In genomic region chr4:136803430-136803829, GRCh38 we compare ENCODE assay signal across 17 cellular contexts.
DNase-seq lines count a peak whose midpoint lies in the region; ATAC-seq and TF ChIP-seq lines count a peak whose summit lies in the region.
"Had no signal": no experiment of that assay in that cellular context is flagged by ENCODE, and none has a peak within 500 bp of the region (broad histone marks: within the 10 kb centered on the region; RNA-seq: fewer than 3 reads in every experiment).

No MANE protein-coding gene starts in this region.

- no peaks in the 10 kb centered on the region for H3K36me3 ChIP-seq in A673 (ENCODE audit: insufficient read depth, low read length, poor library complexity, severe bottlenecking)
- H3K36me3 ChIP-seq: BLaER1 had no signal

- H2BK5ac ChIP-seq in H9 (ENCODE audit: insufficient read length, low read length) = no peak overlapping the region

- no peak overlapping the region for H3K23ac ChIP-seq in H9 (ENCODE audit: insufficient read length, low read depth, low read length)

- DNase-seq in A673 (ENCODE audit: low spot score) (peak; percentile 13), H9 (no peak), WTC11 (ENCODE audit: low spot score) (no peak), iPS-NIHi11 (ENCODE audit: low spot score) (peak; percentile 15), NCI-H2107 treated with DMSO at 0.1 percent for 48 hours (lab: John Stamatoyannopoulos, UW; ENCODE audit: unreplicated experiment) (no peak)
- DNase-seq in activated naive CD4-positive, alpha-beta T cell treated with Interleukin-2 at 50 U/mL for 16 hours = no peak
- DNase-seq: CD8-positive, alpha-beta T cell; Kasumi-1; MM.1S; NCI-H1092 treated with DMSO at 0.1 percent for 48 hours; NCI-H187 treated with DMSO at 0.1 percent for 48 hours; NCI-H446 had no signal

- H3K79me2 ChIP-seq in H9 (ENCODE audit: insufficient read depth, low read length) = no peaks in the 10 kb centered on the region

- H3K27me3 Mint-ChIP-seq in H9 (ENCODE audit: low read depth) = peaks cover 1% of the 10 kb centered on the region; the same call in 1 of the 2 replicates
- peaks cover 13% of the 10 kb centered on the region for H3K27me3 Mint-ChIP-seq in WTC11 (ENCODE audit: low read depth)
- H3K27me3 Mint-ChIP-seq: IgD-negative memory B cell had no signal

- H2AFZ ChIP-seq in H9 (ENCODE audit: low read length) = no peak overlapping the region

- H3K79me1 ChIP-seq in H9 (ENCODE audit: insufficient read depth, low read depth, low read length, poor library complexity, severe bottlenecking) = no peaks in the 10 kb centered on the region

- no peak overlapping the region for H2BK15ac ChIP-seq in H9 (ENCODE audit: low read depth, low read length)

- H3K14ac ChIP-seq in H9 (ENCODE audit: insufficient read depth, low read length) = no peak overlapping the region

- no peaks in the 10 kb centered on the region for H4K20me1 ChIP-seq in H9 (ENCODE audit: control insufficient read depth, insufficient read depth, insufficient read length)
- H4K20me1 ChIP-seq: BLaER1 had no signal

- H3K4me1 Mint-ChIP-seq in H9 = peaks cover 19 to 21% of the 10 kb centered on the region in 2 experiments
- peaks cover 50% of the 10 kb centered on the region for H3K4me1 Mint-ChIP-seq in WTC11
- H3K4me1 Mint-ChIP-seq: IgD-negative memory B cell had no signal

- H3K4me3 Mint-ChIP-seq in H9 = peak overlapping the region in 1 of 2 experiments; percentile 2; a peak in 1 of 5 replicates
- peak overlapping the region; percentile 48 for H3K4me3 Mint-ChIP-seq in WTC11
- H3K4me3 Mint-ChIP-seq: CD8-positive, alpha-beta T cell; IgD-negative memory B cell had no signal

- no peak overlapping the region for H4K8ac ChIP-seq in H9 (replicated peaks; ENCODE audit: insufficient read length, low read depth, low read length)

- no peak overlapping the region for H3K4me2 ChIP-seq in H9 (ENCODE audit: insufficient read depth, insufficient read length, low read length)
- H3K4me2 ChIP-seq: BLaER1 had no signal

- H3K4me1 ChIP-seq in A673 (ENCODE audit: insufficient read depth, low read length, poor library complexity, severe bottlenecking) (no peaks in the 10 kb centered on the region), H9 (ENCODE audit: insufficient read depth, low read length) (peaks cover 3% of the 10 kb centered on the region; the same call in 1 of the 2 replicates)
- H3K4me1 ChIP-seq: BLaER1 had no signal

- no CpG with 5 or more reads among the region's 3 CpGs for WGBS in H9 (ENCODE audit: extremely low coverage, insufficient read length, low lambda C conversion rate)

- no peak overlapping the region for H2BK20ac ChIP-seq in H9 (ENCODE audit: low read depth, low read length, poor library complexity, severe bottlenecking)

- no peak overlapping the region for H4K91ac ChIP-seq in H9 (ENCODE audit: insufficient read length, low read depth, low read length)

- H3T11ph ChIP-seq in H9 (ENCODE audit: low read length) = no peak overlapping the region

- no peaks in the 10 kb centered on the region for H3K23me2 ChIP-seq in H9 (ENCODE audit: insufficient read length, low read depth, low read length, poor library complexity, severe bottlenecking)

- no peak overlapping the region for H2BK12ac ChIP-seq in H9 (ENCODE audit: insufficient read length, low read depth, low read length)

- POLR2A ChIA-PET in A673 (lab: Charles Lee; ENCODE audit: low non-redundant PET) (no interaction called here), WTC11 (lab: Charles Lee) (no interaction called here)

- H3K56ac ChIP-seq in H9 (ENCODE audit: insufficient read length, low read depth, low read length) = no peak overlapping the region

- ATAC-seq in WTC11 (peak; percentile 89), HG02678 (IDR thresholded peaks at IDR 0.05; ENCODE audit: unreplicated experiment) (no peak), GM18517 (IDR thresholded peaks at IDR 0.05; ENCODE audit: unreplicated experiment) (no peak)
- ATAC-seq: CD8-positive, alpha-beta T cell had no signal

- H4K5ac ChIP-seq in H9 (ENCODE audit: insufficient read length, low read depth, low read length) = no peak overlapping the region

- TF ChIP-seq CTCF in A673 (conservative IDR thresholded peaks at IDR 0.05; ENCODE audit: low read depth, low read length) (no peak), H9 (conservative IDR thresholded peaks at IDR 0.05) (no peak), WTC11 (IDR thresholded peaks at IDR 0.05) (no peak)

- H2BK120ac ChIP-seq in H9 (ENCODE audit: low read depth, low read length, poor library complexity, severe bottlenecking) = no peak overlapping the region

- no peak overlapping the region for H3K4ac ChIP-seq in H9 (ENCODE audit: low read depth, low read length)

- H2AK5ac ChIP-seq in H9 (ENCODE audit: insufficient read length, low read length) = no peak overlapping the region

- intact Hi-C loops in A673 (cut with micrococcal nuclease; ENCODE audit: unreplicated experiment) = no loop called here

- BruUV-seq in A673 (replicated peaks; lab: Mats Ljungman, UMichigan) = no TSS peak

- H3K36me3 Mint-ChIP-seq in H9 (ENCODE audit: insufficient read depth in 1 of 3, low read depth in 3 of 3) (peaks cover 26 to 34% (median 27%) of the 10 kb centered on the region in 3 experiments), WTC11 (peaks cover 38% of the 10 kb centered on the region)
- H3K36me3 Mint-ChIP-seq: CD8-positive, alpha-beta T cell; IgD-negative memory B cell had no signal

- H3K18ac ChIP-seq in H9 (ENCODE audit: insufficient read length, low read depth, low read length) = no peak overlapping the region

- H3K9me3 ChIP-seq in A673 (ENCODE audit: low read depth, low read length, poor library complexity, severe bottlenecking) (no peaks in the 10 kb centered on the region), H9 (ENCODE audit: control insufficient read depth, low read depth, low read length) (no peaks in the 10 kb centered on the region)

- H3K27me3 ChIP-seq in A673 (replicated peaks; ENCODE audit: insufficient read depth, low read depth, low read length, poor library complexity) = no peaks in the 10 kb centered on the region
- no peaks in the 10 kb centered on the region; the same call in 1 of the 2 replicates for H3K27me3 ChIP-seq in H9 (ENCODE audit: insufficient read depth, low read length)

- H3K27ac ChIP-seq in A673 (ENCODE audit: low read depth, low read length, poor library complexity, severe bottlenecking) = no peak overlapping the region
- peak overlapping the region; percentile 32 for H3K27ac ChIP-seq in H9 (ENCODE audit: insufficient read length, low read depth, low read length)
- H3K27ac ChIP-seq: BLaER1, RWPE1 had no signal

- CTCF ChIA-PET in A673 (lab: Charles Lee) (no interaction called here), WTC11 (lab: Charles Lee) (no interaction called here)

- no peak overlapping the region for H3K4me3 ChIP-seq in A673 (ENCODE audit: low read depth, low read length, poor library complexity, severe bottlenecking)
- H3K4me3 ChIP-seq: BLaER1 had no signal

- H3K27ac Mint-ChIP-seq in H9 = peak overlapping the region in 1 of 3 experiments; percentile 26; a peak in 2 of 7 replicates
- peak overlapping the region; percentile 68; the same call in 1 of the 2 replicates for H3K27ac Mint-ChIP-seq in WTC11
- H3K27ac Mint-ChIP-seq: CD8-positive, alpha-beta T cell; IgD-negative memory B cell had no signal

- H3K9ac ChIP-seq in H9 (ENCODE audit: extremely low read depth, insufficient read length, low read length) = no peak overlapping the region
- H3K9ac ChIP-seq: BLaER1 had no signal

- H3K9me3 Mint-ChIP-seq in H9 (peaks cover 17 to 24% of the 10 kb centered on the region in 2 experiments), WTC11 (peaks cover 34% of the 10 kb centered on the region)
- H3K9me3 Mint-ChIP-seq: CD8-positive, alpha-beta T cell had no signal

TF ChIP-seq in WTC11, 78 proteins besides CTCF, POLR2A, EP300 and RAD21 (continues in another document):
- no peak for TF ChIP-seq ZNF532 (CRISPR knock-in tag; IDR thresholded peaks at IDR 0.05; ENCODE audit: borderline replicate concordance)

Comparison
In these comparisons a context has a peak if more than half of its experiments do, and no peak if none do; other contexts are left out.
1. DNase-seq: peak in A673 (single experiment) and iPS-NIHi11 (single experiment); none in H9 (single experiment), WTC11 (single experiment), activated naive CD4-positive, alpha-beta T cell treated with Interleukin-2 at 50 U/mL for 16 hours (single experiment) and NCI-H2107 treated with DMSO at 0.1 percent for 48 hours (single experiment).